ENCODE assay signal across 18 cellular contexts in genomic region chr16:73840710-73841109, GRCh38.
"Had no signal": no experiment of that assay in that cellular context is flagged by ENCODE, and none has a peak within 500 bp of the region (broad histone marks: within the 10 kb centered on the region; RNA-seq: fewer than 3 reads in every experiment).

No MANE protein-coding gene starts in this region.

- DNase-seq: colonic mucosa; cortex of kidney; effector CD8-positive, alpha-beta T cell; effector memory CD8-positive, alpha-beta T cell; foreskin keratinocyte; hippocampal formation; left cardiac atrium; left lung; lower lobe of right lung; mesenchymal stem cell; mucosa of descending colon; naive B cell had no signal

- H3K4me3 ChIP-seq: colonic mucosa, esophagus muscularis mucosa, gastroesophageal sphincter, heart left ventricle, left lung, lower lobe of right lung, mucosa of descending colon had no signal

- H3K36me3 Mint-ChIP-seq: mesothelial cell of epicardium, naive B cell had no signal

- H3K27ac ChIP-seq: colonic mucosa, esophagus muscularis mucosa, foreskin keratinocyte, gastroesophageal sphincter, left lung, lower lobe of right lung had no signal

- H3K4me1 ChIP-seq: colonic mucosa, esophagus muscularis mucosa, foreskin keratinocyte, gastroesophageal sphincter, left lung, lower lobe of right lung had no signal

- H3K4me1 Mint-ChIP-seq: endodermal cell, mesothelial cell of epicardium, naive B cell had no signal

- ATAC-seq: effector memory CD8-positive, alpha-beta T cell; foreskin keratinocyte; gastroesophageal sphincter; left cardiac atrium; left lung; lower lobe of right lung; mucosa of descending colon had no signal

- H3K36me3 ChIP-seq: colonic mucosa, esophagus muscularis mucosa, gastroesophageal sphincter, heart left ventricle, left lung, lower lobe of right lung had no signal

- H3K9me3 ChIP-seq: colonic mucosa, gastroesophageal sphincter, left lung, lower lobe of right lung, mucosa of descending colon had no signal

- H3K27me3 ChIP-seq: colonic mucosa, esophagus muscularis mucosa, foreskin keratinocyte, heart left ventricle, left lung had no signal

- H3K27ac Mint-ChIP-seq: dendritic cell treated with granulocyte-macrophage colony-stimulating factor and Interleukin-4, amounts not matched to agents 40 ng/mL and 50 ng/mL, for 4 days; effector memory CD8-positive, alpha-beta T cell; endodermal cell; mesothelial cell of epicardium; naive B cell had no signal

- H3K4me3 Mint-ChIP-seq: dendritic cell treated with granulocyte-macrophage colony-stimulating factor and Interleukin-4, amounts not matched to agents 40 ng/mL and 50 ng/mL, for 4 days; effector memory CD8-positive, alpha-beta T cell; endodermal cell; mesothelial cell of epicardium; naive B cell had no signal

- H3K27me3 Mint-ChIP-seq: dendritic cell treated with granulocyte-macrophage colony-stimulating factor and Interleukin-4, amounts not matched to agents 40 ng/mL and 50 ng/mL, for 4 days; effector memory CD8-positive, alpha-beta T cell had no signal
